13 cellular contexts compared by ENCODE assay signal in genomic region chr22:35972559-35972958, GRCh38. TPM values are rescaled to one million over a fixed set of nuclear protein-coding genes. Genes with fewer than 3 reads are reported as not detected.
DNase-seq lines count a peak whose midpoint lies in the region; ATAC-seq and TF ChIP-seq lines count a peak whose summit lies in the region.
"Had no signal": no experiment of that assay in that cellular context is flagged by ENCODE, and none has a peak within 500 bp of the region (broad histone marks: within the 10 kb centered on the region; RNA-seq: fewer than 3 reads in every experiment).

No MANE protein-coding gene starts in this region.

- CTCF ChIA-PET in PC-3 (lab: Charles Lee), result no interaction called here

- no peak overlapping the region for H2AFZ ChIP-seq in PC-3 (ENCODE audit: low read length)

- BruUV-seq in PC-3 (replicated peaks; lab: Mats Ljungman, UMichigan), result no TSS peak

- H3K9ac ChIP-seq in PC-3 (ENCODE audit: low read length) (no peak overlapping the region), skeletal muscle satellite cell (ENCODE audit: low read depth, low read length) (no peak overlapping the region)

- H3K36me3 Mint-ChIP-seq in activated T-helper 2 cell treated with anti-CD3 and anti-CD28 coated beads, Interferon-gamma antibody, Interleukin-2, Interleukin-4, amounts not matched to agents 10 μg/mL and 5 μg/mL and 100 μg/mL, durations not matched to agents 14 hours and 24 hours and 36 hours (ENCODE audit: low read depth), result no peaks in the 10 kb centered on the region
- H3K36me3 Mint-ChIP-seq: naive B cell had no signal

- H3K9me3 Mint-ChIP-seq in activated T-helper 2 cell treated with anti-CD3 and anti-CD28 coated beads, Interferon-gamma antibody, Interleukin-2, Interleukin-4, amounts not matched to agents 10 μg/mL and 5 μg/mL and 100 μg/mL, durations not matched to agents 14 hours and 24 hours and 36 hours, result no peaks in the 10 kb centered on the region
- H3K9me3 Mint-ChIP-seq: naive B cell had no signal

- H3K9me2 ChIP-seq in DOHH2 (replicated peaks; ENCODE audit: control insufficient read depth, low read length), result no peaks in the 10 kb centered on the region
- H3K9me2 ChIP-seq in PC-3 (replicated peaks; ENCODE audit: low read length), result no peaks in the 10 kb centered on the region

- H3K4me2 ChIP-seq in DOHH2 (ENCODE audit: low read length) (peak overlapping the region; percentile 52), PC-3 (ENCODE audit: low read length) (peak overlapping the region; percentile 32; the same call in 1 of the 2 replicates), skeletal muscle satellite cell (ENCODE audit: low read length) (peak overlapping the region; percentile 65)

- no peak overlapping the region for H3K27ac ChIP-seq in DOHH2 (ENCODE audit: low read depth, low read length)
- no peak overlapping the region for H3K27ac ChIP-seq in PC-3 (ENCODE audit: low read length)

- H3F3A ChIP-seq in DOHH2 (ENCODE audit: control insufficient read depth, insufficient read depth) (peaks cover 7% of the 10 kb centered on the region; the same call in 1 of the 2 replicates), PC-3 (ENCODE audit: low read length, unreplicated experiment) (no peaks in the 10 kb centered on the region)

- POLR2A ChIA-PET in PC-3 (lab: Charles Lee; ENCODE audit: unreplicated experiment), result no interaction called here

- H3K79me2 ChIP-seq in DOHH2 (ENCODE audit: control insufficient read depth, low read length) (peaks cover 99% of the 10 kb centered on the region), PC-3 (ENCODE audit: low read length) (peaks cover 92% of the 10 kb centered on the region)

- no peak overlapping the region for H3K4me3 Mint-ChIP-seq in activated T-helper 2 cell treated with anti-CD3 and anti-CD28 coated beads, Interferon-gamma antibody, Interleukin-2, Interleukin-4, amounts not matched to agents 10 μg/mL and 5 μg/mL and 100 μg/mL, durations not matched to agents 14 hours and 24 hours and 36 hours (ENCODE audit: low read depth)
- H3K4me3 Mint-ChIP-seq: B cell, naive B cell had no signal

- DNase-seq in PC-3, result peak; percentile 53
- peak; percentile 56 to 62 for DNase-seq in foreskin fibroblast
- no peak for DNase-seq in activated T-helper 2 cell treated with anti-CD3 and anti-CD28 coated beads, Interferon-gamma antibody, Interleukin-2, Interleukin-4, amounts not matched to agents 10 μg/mL and 5 μg/mL and 100 μg/mL, durations not matched to agents 14 hours and 24 hours and 36 hours (ENCODE audit: low spot score)
- DNase-seq in NCI-H345 treated with DMSO at 0.1 percent for 48 hours (lab: John Stamatoyannopoulos, UW; ENCODE audit: unreplicated experiment), result no peak
- no peak for DNase-seq in hepatic stellate cell (ENCODE audit: low spot score)
- DNase-seq: activated T-cell treated with anti-CD3 and anti-CD28 coated beads, Interleukin-2, amount 50 U/mL, for 48 hours; naive B cell; SHP77 had no signal

- no peaks in the 10 kb centered on the region for H3K4me1 Mint-ChIP-seq in activated T-helper 2 cell treated with anti-CD3 and anti-CD28 coated beads, Interferon-gamma antibody, Interleukin-2, Interleukin-4, amounts not matched to agents 10 μg/mL and 5 μg/mL and 100 μg/mL, durations not matched to agents 14 hours and 24 hours and 36 hours (ENCODE audit: low read depth)

- ATAC-seq in PC-3 (peak; percentile 88), HG03159 (IDR thresholded peaks at IDR 0.05; ENCODE audit: unreplicated experiment) (no peak)
- ATAC-seq: activated CD4-positive, CD25-positive, alpha-beta regulatory T cell treated with anti-CD3 and anti-CD28 coated beads, Interleukin-2, amount 50 U/mL, for 24 hours had no signal

- H3K36me3 ChIP-seq in DOHH2 (ENCODE audit: control insufficient read depth, low read length) (peaks cover 13% of the 10 kb centered on the region), PC-3 (ENCODE audit: low read depth, low read length) (no peaks in the 10 kb centered on the region), skeletal muscle satellite cell (ENCODE audit: insufficient read depth, low read length) (no peaks in the 10 kb centered on the region)

- TF ChIP-seq CTCF in DOHH2 (IDR thresholded peaks at IDR 0.05; ENCODE audit: low read depth, low read length, poor library complexity, severe bottlenecking) (no peak), PC-3 (conservative IDR thresholded peaks at IDR 0.05; ENCODE audit: low read depth, low read length) (no peak), foreskin fibroblast (IDR thresholded peaks at IDR 0.05; ENCODE audit: low read depth, low read length) (no peak)

- H4K20me1 ChIP-seq in DOHH2 (ENCODE audit: control insufficient read depth, insufficient read depth, low read depth, low read length), result peaks cover 4% of the 10 kb centered on the region; the same call in 1 of the 2 replicates
- no peaks in the 10 kb centered on the region for H4K20me1 ChIP-seq in PC-3 (ENCODE audit: low read length)

- H3K27ac Mint-ChIP-seq in activated T-helper 2 cell treated with anti-CD3 and anti-CD28 coated beads, Interferon-gamma antibody, Interleukin-2, Interleukin-4, amounts not matched to agents 10 μg/mL and 5 μg/mL and 100 μg/mL, durations not matched to agents 14 hours and 24 hours and 36 hours, result no peak overlapping the region
- H3K27ac Mint-ChIP-seq: B cell had no signal

- H3K9me3 ChIP-seq in DOHH2 (ENCODE audit: control insufficient read depth, insufficient read depth, low read length) (no peaks in the 10 kb centered on the region), PC-3 (ENCODE audit: low read length) (no peaks in the 10 kb centered on the region), skeletal muscle satellite cell (replicated peaks; ENCODE audit: low read length) (no peaks in the 10 kb centered on the region)

- H3K4me1 ChIP-seq in DOHH2 (ENCODE audit: control insufficient read depth, low read length) (peaks cover 38% of the 10 kb centered on the region), PC-3 (ENCODE audit: insufficient read depth, low read length) (peaks cover 31% of the 10 kb centered on the region), skeletal muscle satellite cell (ENCODE audit: control insufficient read depth, insufficient read depth, low read length) (peaks cover 47% of the 10 kb centered on the region)

- intact Hi-C loops in PC-3 (cut with micrococcal nuclease), result no loop called here
- intact Hi-C loops in activated T-helper 2 cell treated with anti-CD3 and anti-CD28 coated beads, Interferon-gamma antibody, Interleukin-2, Interleukin-4, amounts not matched to agents 10 μg/mL and 5 μg/mL and 100 μg/mL, durations not matched to agents 14 hours and 24 hours and 36 hours (cut with micrococcal nuclease), result no loop called here

- peaks cover 21% of the 10 kb centered on the region for H3K27me3 Mint-ChIP-seq in activated T-helper 2 cell treated with anti-CD3 and anti-CD28 coated beads, Interferon-gamma antibody, Interleukin-2, Interleukin-4, amounts not matched to agents 10 μg/mL and 5 μg/mL and 100 μg/mL, durations not matched to agents 14 hours and 24 hours and 36 hours (ENCODE audit: low read depth)

- H3K4me3 ChIP-seq in DOHH2 (ENCODE audit: low read length) (peak overlapping the region; percentile 38), PC-3 (ENCODE audit: low read length) (no peak overlapping the region), foreskin fibroblast (ENCODE audit: low read depth in 1 of 2, low read length in 2 of 2) (peak overlapping the region in 1 of 2 donors; percentile 15), skeletal muscle satellite cell (ENCODE audit: low read length) (no peak overlapping the region)

- H3K27me3 ChIP-seq in DOHH2 (ENCODE audit: control insufficient read depth, low read length) (no peaks in the 10 kb centered on the region), PC-3 (ENCODE audit: low read length) (no peaks in the 10 kb centered on the region), skeletal muscle satellite cell (ENCODE audit: control insufficient read depth, insufficient read depth, low read length) (no peaks in the 10 kb centered on the region)

RNA-seq across cellular contexts. Expression of gene RBFOX2, which starts 56.1 kb away (rescaled TPM):
- total RNA-seq in PC-3 (2014; rRNA removed), result 75.1 and 82.5 TPM in 2 replicates
- 92.5 and 95.7 TPM in 2 replicates for total RNA-seq in skeletal muscle satellite cell (2012; rRNA removed)
- total RNA-seq in activated T-helper 2 cell treated with anti-CD3 and anti-CD28 coated beads, Interferon-gamma antibody, Interleukin-2, Interleukin-4, amounts not matched to agents 10 μg/mL and 5 μg/mL and 100 μg/mL, durations not matched to agents 14 hours and 24 hours and 36 hours, result 3.2 and 3.5 TPM in 2 replicates
- total RNA-seq: B cell had no signal

Comparison
In these comparisons a context has a peak if more than half of its experiments do, and no peak if none do; other contexts are left out.
1. DNase-seq: peak in PC-3 (single experiment) and foreskin fibroblast (2 of 2); none in activated T-helper 2 cell treated with anti-CD3 and anti-CD28 coated beads, Interferon-gamma antibody, Interleukin-2, Interleukin-4, amounts not matched to agents 10 μg/mL and 5 μg/mL and 100 μg/mL, durations not matched to agents 14 hours and 24 hours and 36 hours (single experiment), NCI-H345 treated with DMSO at 0.1 percent for 48 hours (single experiment) and hepatic stellate cell (single experiment).
2. RNA of gene RBFOX2, which starts 56.1 kb away (total RNA-seq): 75.1 to 82.5 TPM in PC-3; 3.2 to 3.5 TPM in activated T-helper 2 cell treated with anti-CD3 and anti-CD28 coated beads, Interferon-gamma antibody, Interleukin-2, Interleukin-4, amounts not matched to agents 10 μg/mL and 5 μg/mL and 100 μg/mL, durations not matched to agents 14 hours and 24 hours and 36 hours; every median in the first group is over 10 times any median in the second.
3. Peak in every context shown above with its lines, with median percentiles within 50 percentile points of each other: H3K4me2 ChIP-seq.